In the genomic region with DNA sequence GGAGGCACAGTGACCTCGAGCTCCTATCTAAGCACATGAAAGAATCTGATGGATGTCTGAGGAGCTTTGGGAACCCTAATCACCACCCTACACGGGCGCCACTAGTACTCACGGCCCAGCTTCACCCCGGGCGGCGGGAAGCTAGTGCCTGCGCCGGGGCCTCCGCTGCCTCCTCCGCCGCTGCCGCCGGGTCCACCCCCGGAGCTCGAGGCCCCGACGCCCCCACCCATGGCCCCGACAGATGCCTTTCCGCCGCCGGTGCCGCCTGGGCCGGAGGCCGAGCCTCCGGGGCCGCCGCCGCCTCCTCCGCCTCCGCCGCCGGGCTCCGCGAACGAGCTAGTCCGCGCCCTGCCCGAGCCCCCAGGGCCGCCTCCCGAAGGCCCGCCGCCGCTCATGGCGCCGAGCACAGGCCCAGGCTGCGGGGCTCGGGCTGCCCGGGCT, we compare ENCODE assay signal across 8 cellular contexts. TPM values are rescaled to one million over a fixed set of nuclear protein-coding genes. Genes with fewer than 3 reads are reported as not detected.
A peak's percentile ranks its signal among the peaks of the same experiment; 100 is the strongest.
DNase-seq lines count a peak whose midpoint lies in the region; ATAC-seq and FAIRE-seq lines count a peak whose summit lies in the region.

No MANE protein-coding gene starts in this region.

- POLR2A ChIA-PET in naive thymus-derived CD8-positive, alpha-beta T cell (lab: Charles Lee): interaction anchor here (0.6 to 10.6 kb wide), 15 partner anchors 9 to 878 kb away, joined by 3 to 121 read pairs (median 11); a partner anchor contains a TSS

- H3K9ac ChIP-seq in NT2/D1 (ENCODE audit: insufficient read length, low read depth): peak overlapping the region; percentile 78

- peaks cover 32% of the 10 kb centered on the region for H3K36me3 ChIP-seq in NT2/D1 (ENCODE audit: insufficient read depth, insufficient read length, low read length)
- H3K36me3 ChIP-seq in ectodermal cell (ENCODE audit: control insufficient read depth, insufficient read depth, low read length): peaks cover 5% of the 10 kb centered on the region

- H3K4me3 ChIP-seq in NT2/D1 (ENCODE audit: insufficient read length, low read depth): peak overlapping the region; percentile 71
- H3K4me3 ChIP-seq in ectodermal cell (ENCODE audit: insufficient read depth, low read depth, low read length): peak overlapping the region; percentile 62

- H3K4me1 ChIP-seq in NT2/D1 (ENCODE audit: insufficient read depth, insufficient read length): no peaks in the 10 kb centered on the region
- no peaks in the 10 kb centered on the region for H3K4me1 ChIP-seq in ectodermal cell (ENCODE audit: control insufficient read depth, insufficient read depth, low read length)

- peaks cover 26 to 59% (median 59%) of the 10 kb centered on the region in 4 donors for H3K4me1 Mint-ChIP-seq in naive thymus-derived CD8-positive, alpha-beta T cell

- peak overlapping the region; percentile 74 to 93 (median 90) for H3K27ac Mint-ChIP-seq in naive thymus-derived CD8-positive, alpha-beta T cell

- H3K27me3 ChIP-seq in NT2/D1 (ENCODE audit: insufficient read depth, insufficient read length) (no peaks in the 10 kb centered on the region), ectodermal cell (ENCODE audit: control insufficient read depth, insufficient read depth, low read length, poor library complexity, severe bottlenecking) (no peaks in the 10 kb centered on the region)

- H3K4me3 Mint-ChIP-seq in naive thymus-derived CD8-positive, alpha-beta T cell: peak overlapping the region; percentile 80 to 92 (median 86)

- no peak for ATAC-seq in naive thymus-derived CD8-positive, alpha-beta T cell

- WGBS in ectodermal cell, 2 experiments: 0 to 1% methylated on average over 49 of the region's 49 CpGs

- no peaks in the 10 kb centered on the region for H3K9me3 Mint-ChIP-seq in naive thymus-derived CD8-positive, alpha-beta T cell

- no peak overlapping the region for H3K27ac ChIP-seq in ectodermal cell (ENCODE audit: insufficient read depth, low read depth, low read length, poor library complexity, severe bottlenecking)

- peaks cover 0 to 15% (median 0%) of the 10 kb centered on the region in 3 donors for H3K36me3 Mint-ChIP-seq in naive thymus-derived CD8-positive, alpha-beta T cell

- peak; percentile 79 for DNase-seq in activated effector memory CD4-positive, alpha-beta T cell treated with anti-CD3 and anti-CD28 coated beads, Interleukin-2, amount 50 U/mL, for 16 hours
- no peak for DNase-seq in activated effector memory CD4-positive, alpha-beta T cell treated with Interleukin-2 at 50 U/mL for 16 hours
- DNase-seq in NT2/D1 (ENCODE audit: low read depth, low spot score) (no peak), frontal cortex (ENCODE audit: low spot score in 2 of 2) (no peak), NCI-H1694 (lab: John Stamatoyannopoulos, UW) (no peak), NCI-H345 treated with DMSO at 0.1 percent for 48 hours (lab: John Stamatoyannopoulos, UW; ENCODE audit: unreplicated experiment) (no peak)
- no peak for DNase-seq in naive thymus-derived CD8-positive, alpha-beta T cell

- no peak for FAIRE-seq in frontal cortex (lab: Jason Lieb, UNC)

- H3K9me3 ChIP-seq in NT2/D1 (ENCODE audit: insufficient read depth, low read length): no peaks in the 10 kb centered on the region
- no peaks in the 10 kb centered on the region for H3K9me3 ChIP-seq in ectodermal cell (ENCODE audit: control insufficient read depth, low read length)

- no peaks in the 10 kb centered on the region for H3K27me3 Mint-ChIP-seq in naive thymus-derived CD8-positive, alpha-beta T cell

RNA-seq across cellular contexts. Expression of a gene that starts 0.3 kb away (rescaled TPM):
- polyA plus RNA-seq in ectodermal cell (2013, experiment 1 of 4): 76.0 TPM
- 68.8 TPM for polyA plus RNA-seq in ectodermal cell (2013, experiment 2 of 4)
- 52.0 TPM for polyA plus RNA-seq in ectodermal cell (2013, experiment 3 of 4)
- polyA plus RNA-seq in ectodermal cell (2013, experiment 4 of 4): 65.0 TPM
- 10 to 100 TPM; 27.1 to 28.1 TPM for total RNA-seq in naive thymus-derived CD8-positive, alpha-beta T cell
- polyA plus RNA-seq in naive thymus-derived CD8-positive, alpha-beta T cell: 10 to 100 TPM in 2 of 3 donors, 1 to 10 TPM in 1; 9.9 to 19.3 (median 12.8) TPM
- total RNA-seq in frontal cortex: 16.3 TPM

RNA-seq across cellular contexts. Expression of a gene that starts 12.8 kb away (rescaled TPM):
- polyA plus RNA-seq in ectodermal cell (2013, experiment 1 of 4): 109 TPM
- 110 TPM for polyA plus RNA-seq in ectodermal cell (2013, experiment 2 of 4)
- 77.2 TPM for polyA plus RNA-seq in ectodermal cell (2013, experiment 3 of 4)
- polyA plus RNA-seq in ectodermal cell (2013, experiment 4 of 4): 87.1 TPM
- 10 to 100 TPM; 41.0 to 47.3 TPM for total RNA-seq in naive thymus-derived CD8-positive, alpha-beta T cell
- polyA plus RNA-seq in naive thymus-derived CD8-positive, alpha-beta T cell: 1 to 10 TPM; 2.8 to 6.2 (median 4.6) TPM
- 7.7 TPM for total RNA-seq in frontal cortex

RNA-seq across cellular contexts. Expression of a gene that starts 22.0 kb away (rescaled TPM):
- 12.2 TPM for polyA plus RNA-seq in ectodermal cell (2013, experiment 1 of 4)
- 14.6 TPM for polyA plus RNA-seq in ectodermal cell (2013, experiment 2 of 4)
- 11.6 TPM for polyA plus RNA-seq in ectodermal cell (2013, experiment 3 of 4)
- polyA plus RNA-seq in ectodermal cell (2013, experiment 4 of 4): 12.6 TPM
- 10 to 100 TPM; 16.6 to 20.1 TPM for total RNA-seq in naive thymus-derived CD8-positive, alpha-beta T cell
- 1 to 10 TPM; 3.9 to 8.1 (median 4.5) TPM for polyA plus RNA-seq in naive thymus-derived CD8-positive, alpha-beta T cell
- total RNA-seq in frontal cortex: 4.1 TPM

RNA-seq across cellular contexts. Expression of a gene that starts 24.6 kb away (rescaled TPM):
- polyA plus RNA-seq in ectodermal cell (2013, experiment 1 of 4): 36.7 TPM
- polyA plus RNA-seq in ectodermal cell (2013, experiment 2 of 4): 29.3 TPM
- polyA plus RNA-seq in ectodermal cell (2013, experiment 3 of 4): 27.1 TPM
- polyA plus RNA-seq in ectodermal cell (2013, experiment 4 of 4): 30.2 TPM
- total RNA-seq in naive thymus-derived CD8-positive, alpha-beta T cell: 10 to 100 TPM; 56.5 to 58.7 TPM
- 100 to 1,000 TPM; 117 to 149 (median 133) TPM for polyA plus RNA-seq in naive thymus-derived CD8-positive, alpha-beta T cell
- total RNA-seq in frontal cortex: 20.0 TPM

RNA-seq across cellular contexts. Expression of a gene that starts 27.0 kb away (rescaled TPM):
- polyA plus RNA-seq in ectodermal cell (2013, experiment 1 of 4): 73.7 TPM
- polyA plus RNA-seq in ectodermal cell (2013, experiment 2 of 4): 80.8 TPM
- 61.1 TPM for polyA plus RNA-seq in ectodermal cell (2013, experiment 3 of 4)
- 66.8 TPM for polyA plus RNA-seq in ectodermal cell (2013, experiment 4 of 4)
- 10 to 100 TPM; 84.7 to 87.4 TPM for total RNA-seq in naive thymus-derived CD8-positive, alpha-beta T cell
- polyA plus RNA-seq in naive thymus-derived CD8-positive, alpha-beta T cell: 1 to 10 TPM in 2 of 3 donors, under 1 TPM in 1; 0.43 to 1.8 (median 1.3) TPM
- 15.5 TPM for total RNA-seq in frontal cortex
